8 cellular contexts compared by ENCODE assay signal in the genomic region with DNA sequence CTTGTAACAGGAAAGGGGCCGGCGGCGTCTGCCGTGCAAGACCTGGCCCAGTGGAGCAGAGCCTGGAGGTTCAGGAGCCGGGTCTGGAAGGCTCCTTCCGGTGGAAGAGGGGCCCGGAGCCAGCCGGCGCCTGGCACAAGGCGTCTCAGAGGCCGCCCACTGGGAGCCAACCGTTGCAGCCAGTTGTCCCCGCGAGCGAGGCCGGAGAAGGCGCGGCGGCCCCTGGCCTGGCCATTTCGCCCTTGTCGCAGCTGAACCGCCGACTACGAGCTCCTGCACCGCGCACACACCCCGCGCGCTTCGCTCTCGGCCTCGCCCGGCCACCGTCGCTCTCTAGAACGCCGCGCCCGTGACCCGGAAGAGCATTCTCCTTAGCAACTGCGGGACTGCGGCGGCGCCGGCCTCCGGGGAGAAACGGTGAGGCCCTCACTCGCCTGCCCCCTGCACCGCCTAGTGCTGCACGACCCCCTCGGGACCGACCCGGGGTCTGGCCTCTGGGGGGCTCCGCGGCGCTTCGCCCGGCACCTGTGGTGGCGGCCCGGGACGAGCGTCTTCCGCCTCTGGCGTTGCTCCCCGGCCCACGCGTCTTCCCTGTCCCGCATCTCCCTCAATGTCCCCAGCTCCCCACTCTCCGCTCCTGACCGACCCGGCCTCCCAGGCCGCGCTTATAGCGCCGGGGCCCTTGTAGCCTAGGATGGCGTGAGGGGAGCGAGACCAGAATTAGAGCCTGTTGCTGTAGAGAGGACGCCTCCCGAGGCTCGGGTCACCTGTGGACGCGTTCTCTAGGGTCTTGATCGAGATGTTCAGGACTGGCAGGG. TPM values are rescaled to one million over a fixed set of nuclear protein-coding genes. Genes with fewer than 3 reads are reported as not detected.
DNase-seq lines count a peak whose midpoint lies in the region; ATAC-seq lines count a peak whose summit lies in the region.

A gene with protein sequence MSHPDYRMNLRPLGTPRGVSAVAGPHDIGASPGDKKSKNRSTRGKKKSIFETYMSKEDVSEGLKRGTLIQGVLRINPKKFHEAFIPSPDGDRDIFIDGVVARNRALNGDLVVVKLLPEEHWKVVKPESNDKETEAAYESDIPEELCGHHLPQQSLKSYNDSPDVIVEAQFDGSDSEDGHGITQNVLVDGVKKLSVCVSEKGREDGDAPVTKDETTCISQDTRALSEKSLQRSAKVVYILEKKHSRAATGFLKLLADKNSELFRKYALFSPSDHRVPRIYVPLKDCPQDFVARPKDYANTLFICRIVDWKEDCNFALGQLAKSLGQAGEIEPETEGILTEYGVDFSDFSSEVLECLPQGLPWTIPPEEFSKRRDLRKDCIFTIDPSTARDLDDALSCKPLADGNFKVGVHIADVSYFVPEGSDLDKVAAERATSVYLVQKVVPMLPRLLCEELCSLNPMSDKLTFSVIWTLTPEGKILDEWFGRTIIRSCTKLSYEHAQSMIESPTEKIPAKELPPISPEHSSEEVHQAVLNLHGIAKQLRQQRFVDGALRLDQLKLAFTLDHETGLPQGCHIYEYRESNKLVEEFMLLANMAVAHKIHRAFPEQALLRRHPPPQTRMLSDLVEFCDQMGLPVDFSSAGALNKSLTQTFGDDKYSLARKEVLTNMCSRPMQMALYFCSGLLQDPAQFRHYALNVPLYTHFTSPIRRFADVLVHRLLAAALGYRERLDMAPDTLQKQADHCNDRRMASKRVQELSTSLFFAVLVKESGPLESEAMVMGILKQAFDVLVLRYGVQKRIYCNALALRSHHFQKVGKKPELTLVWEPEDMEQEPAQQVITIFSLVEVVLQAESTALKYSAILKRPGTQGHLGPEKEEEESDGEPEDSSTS (plus strand): TSS at position 365 of the 818 bp plus-strand sequence. CDS start 53,215 bp downstream, outside the sequence.

- peak within 1 kb of the TSS; percentile 77 for H3K27ac ChIP-seq in cingulate gyrus (ENCODE audit: low read depth, low read length)

- peak within 1 kb of the TSS; percentile 96 for H3K27ac Mint-ChIP-seq in activated CD4-positive, alpha-beta T cell treated with anti-CD3 and anti-CD28 coated beads for 36 hours

- DNase-seq in AG20443 (ENCODE audit: low spot score) (peak; percentile 95), NCI-H446 treated with DMSO at 0.1 percent for 48 hours (lab: John Stamatoyannopoulos, UW) (peak; percentile 30), kidney tubule cell (ENCODE audit: low spot score) (peak; percentile 87)
- DNase-seq in activated CD4-positive, alpha-beta T cell treated with anti-CD3 and anti-CD28 coated beads for 36 hours, result peak; percentile 91
- DNase-seq in stimulated activated CD4-positive, alpha-beta T cell treated with anti-CD3 and anti-CD28 coated beads, Interleukin-1b, Interleukin-23, amount 100 ng/mL, for 24 hours (ENCODE audit: low read depth in 4 of 4, low spot score in 1 of 4), result peak; percentile 46 to 75 (median 65)

- peaks cover 5% of the 10 kb centered on the region for H3K36me3 Mint-ChIP-seq in activated CD4-positive, alpha-beta T cell treated with anti-CD3 and anti-CD28 coated beads for 36 hours (ENCODE audit: low read depth)

- peak within 1 kb of the TSS; percentile 90 for H3K4me3 Mint-ChIP-seq in activated CD4-positive, alpha-beta T cell treated with anti-CD3 and anti-CD28 coated beads for 36 hours

- POLR2A ChIA-PET in activated CD4-positive, alpha-beta T cell treated with anti-CD3 and anti-CD28 coated beads for 36 hours (lab: Charles Lee), result interaction anchor here (0.5 to 0.7 kb wide), 2 partner anchors 23 to 76 kb away, joined by 3 read pairs; no protein-coding TSS in a partner anchor

- intact Hi-C loops in activated CD4-positive, alpha-beta T cell treated with anti-CD3 and anti-CD28 coated beads for 36 hours (cut with DNase I, micrococcal nuclease), result loop anchor here (1.0 to 5.0 kb wide), 8 partner anchors 35 to 589 kb away; a partner anchor contains a TSS

- H3K27me3 Mint-ChIP-seq in activated CD4-positive, alpha-beta T cell treated with anti-CD3 and anti-CD28 coated beads for 36 hours, result peaks cover under 1% of the 10 kb centered on the region

- ATAC-seq in GM19043 (IDR thresholded peaks at IDR 0.05; ENCODE audit: low read depth, unreplicated experiment) (peak; percentile 91), HG03354 (IDR thresholded peaks at IDR 0.05; ENCODE audit: poor library complexity, severe bottlenecking, unreplicated experiment) (peak; percentile 95)
- ATAC-seq in activated CD4-positive, alpha-beta T cell treated with anti-CD3 and anti-CD28 coated beads for 36 hours, result peak; percentile 94

- no peaks in the 10 kb centered on the region for H3K9me3 Mint-ChIP-seq in activated CD4-positive, alpha-beta T cell treated with anti-CD3 and anti-CD28 coated beads for 36 hours (ENCODE audit: low read depth)

- H3K4me1 Mint-ChIP-seq in activated CD4-positive, alpha-beta T cell treated with anti-CD3 and anti-CD28 coated beads for 36 hours, result peaks cover 41% of the 10 kb centered on the region

- CTCF ChIA-PET in activated CD4-positive, alpha-beta T cell treated with anti-CD3 and anti-CD28 coated beads for 36 hours (lab: Charles Lee), result interaction anchor here (0.7 to 1.0 kb wide), 2 partner anchors 255 to 360 kb away, joined by 3 read pairs; no protein-coding TSS in a partner anchor

RNA-seq across cellular contexts. Expression of the gene that starts here (rescaled TPM):
- 10 to 100 TPM; 25.6 to 34.5 TPM for total RNA-seq in activated CD4-positive, alpha-beta T cell treated with anti-CD3 and anti-CD28 coated beads for 36 hours

Comparison
In these comparisons a context has a peak if more than half of its experiments do, and no peak if none do; other contexts are left out.
1. Peak in every context shown above with its lines: DNase-seq, ATAC-seq and H3K27ac ChIP-seq.
2. DNase-seq: peak in every context shown above with its lines; median percentile 95 in AG20443; 91 in activated CD4-positive, alpha-beta T cell treated with anti-CD3 and anti-CD28 coated beads for 36 hours; 87 in kidney tubule cell; 65 in stimulated activated CD4-positive, alpha-beta T cell treated with anti-CD3 and anti-CD28 coated beads, Interleukin-1b, Interleukin-23, amount 100 ng/mL, for 24 hours; 30 in NCI-H446 treated with DMSO at 0.1 percent for 48 hours.